In genomic region chr22:22663861-22664800, GRCh38 we compare ENCODE assay signal across 17 cellular contexts. TPM values are rescaled to one million over a fixed set of nuclear protein-coding genes. Genes with fewer than 3 reads are reported as not detected.
DNase-seq lines count a peak whose midpoint lies in the region; ATAC-seq, FAIRE-seq and TF ChIP-seq lines count a peak whose summit lies in the region.
"Had no signal": no experiment of that assay in that cellular context is flagged by ENCODE, and none has a peak within 500 bp of the region (broad histone marks: within the 10 kb centered on the region; RNA-seq: fewer than 3 reads in every experiment).

No MANE protein-coding gene starts in this region.

- H3K9me3 Mint-ChIP-seq in activated T-cell treated with anti-CD3 and anti-CD28 coated beads, Interleukin-2, amount 50 U/mL, for 24 hours, result no peaks in the 10 kb centered on the region
- no peaks in the 10 kb centered on the region for H3K9me3 Mint-ChIP-seq in activated T-cell treated with anti-CD3 and anti-CD28 coated beads, Interleukin-2, amount 50 U/mL, for 4 hours
- H3K9me3 Mint-ChIP-seq: CD4-positive, alpha-beta T cell; H9 had no signal

- peak overlapping the region; percentile 5; the same call in 1 of the 2 replicates for H3K27ac ChIP-seq in DND-41 (ENCODE audit: low read length)
- no peak overlapping the region for H3K27ac ChIP-seq in uterus
- no peak overlapping the region for H3K27ac ChIP-seq in GM23248
- H3K27ac ChIP-seq: 22Rv1 had no signal

- ATAC-seq in activated T-cell treated with anti-CD3 and anti-CD28 coated beads, Interleukin-2, amount 50 U/mL, for 4 hours, result no peak
- peak; percentile 81 for ATAC-seq in DND-41 (ENCODE audit: insufficient read depth, low read depth)

- H4K20me1 ChIP-seq in DND-41 (ENCODE audit: insufficient read depth, low read length) (no peaks in the 10 kb centered on the region), GM23248 (ENCODE audit: insufficient read depth) (no peaks in the 10 kb centered on the region)

- H3K9me3 ChIP-seq in DND-41 (ENCODE audit: insufficient read depth, low read length, severe bottlenecking), result no peaks in the 10 kb centered on the region
- no peaks in the 10 kb centered on the region for H3K9me3 ChIP-seq in uterus
- no peaks in the 10 kb centered on the region for H3K9me3 ChIP-seq in GM23248 (ENCODE audit: low read depth)

- no peaks in the 10 kb centered on the region for H3K27me3 Mint-ChIP-seq in activated T-cell treated with anti-CD3 and anti-CD28 coated beads, Interleukin-2, amount 50 U/mL, for 24 hours
- H3K27me3 Mint-ChIP-seq in activated T-cell treated with anti-CD3 and anti-CD28 coated beads, Interleukin-2, amount 50 U/mL, for 4 hours (ENCODE audit: low read depth), result no peaks in the 10 kb centered on the region
- H3K27me3 Mint-ChIP-seq: CD4-positive, alpha-beta T cell had no signal

- H3K27me3 ChIP-seq in DND-41 (ENCODE audit: insufficient read depth, low read length, poor library complexity) (no peaks in the 10 kb centered on the region), uterus (no peaks in the 10 kb centered on the region), GM23248 (replicated peaks; ENCODE audit: insufficient read depth) (peaks cover 5% of the 10 kb centered on the region; the same call in 1 of the 2 replicates)

- H3K9ac ChIP-seq in DND-41 (ENCODE audit: low read depth, low read length), result no peak overlapping the region
- no peak overlapping the region for H3K9ac ChIP-seq in GM23248

- H3K9me2 ChIP-seq in GM23248 (ENCODE audit: insufficient read depth), result no peaks in the 10 kb centered on the region

- H3F3A ChIP-seq in GM23248 (ENCODE audit: insufficient read depth), result no peaks in the 10 kb centered on the region

- DNase-seq in activated T-cell treated with anti-CD3 and anti-CD28 coated beads, Interleukin-2, amount 50 U/mL, for 24 hours, result no peak
- no peak for DNase-seq in activated T-cell treated with anti-CD3 and anti-CD28 coated beads, Interleukin-2, amount 50 U/mL, for 4 hours
- DNase-seq in DND-41, result peak; percentile 62
- peak; percentile 80 for DNase-seq in mesenteric fat pad (ENCODE audit: low spot score)
- no peak for DNase-seq in urothelium cell line (ENCODE audit: low spot score)
- no peak for DNase-seq in uterus
- DNase-seq in GM23248, result no peak
- DNase-seq: C1 segment of cervical spinal cord; CD4-positive, alpha-beta T cell; DMS79; EL; GOT3; H9 had no signal

- intact Hi-C loops in uterus (cut with DNase I; ENCODE audit: low total_unique reads), result no loop called here

- H3K36me3 ChIP-seq in DND-41 (ENCODE audit: insufficient read depth, low read length), result no peaks in the 10 kb centered on the region
- H3K36me3 ChIP-seq in uterus, result no peaks in the 10 kb centered on the region
- no peaks in the 10 kb centered on the region for H3K36me3 ChIP-seq in GM23248 (ENCODE audit: low read depth)

- no peaks in the 10 kb centered on the region for H3K4me1 Mint-ChIP-seq in activated T-cell treated with anti-CD3 and anti-CD28 coated beads, Interleukin-2, amount 50 U/mL, for 24 hours (ENCODE audit: low read depth)
- no peaks in the 10 kb centered on the region for H3K4me1 Mint-ChIP-seq in activated T-cell treated with anti-CD3 and anti-CD28 coated beads, Interleukin-2, amount 50 U/mL, for 4 hours (ENCODE audit: low read depth)

- peak overlapping the region; percentile 18 for H3K27ac Mint-ChIP-seq in activated T-cell treated with anti-CD3 and anti-CD28 coated beads, Interleukin-2, amount 50 U/mL, for 24 hours
- H3K27ac Mint-ChIP-seq: CD4-positive, alpha-beta T cell had no signal

- no peaks in the 10 kb centered on the region for H3K79me2 ChIP-seq in DND-41 (ENCODE audit: insufficient read depth, low read length)
- no peaks in the 10 kb centered on the region for H3K79me2 ChIP-seq in GM23248 (ENCODE audit: insufficient read depth)

- H3K4me1 ChIP-seq in DND-41 (ENCODE audit: insufficient read depth, low read length), result peaks cover 26% of the 10 kb centered on the region
- no peaks in the 10 kb centered on the region for H3K4me1 ChIP-seq in uterus
- H3K4me1 ChIP-seq in GM23248 (ENCODE audit: insufficient read depth), result no peaks in the 10 kb centered on the region

- TF ChIP-seq CTCF in DND-41 (IDR thresholded peaks at IDR 0.05; ENCODE audit: borderline replicate concordance, extremely low read depth, low read length, poor library complexity, severe bottlenecking) (no peak), uterus (IDR thresholded peaks at IDR 0.05) (no peak)

- H2AFZ ChIP-seq in DND-41 (ENCODE audit: low read depth, low read length) (no peak overlapping the region), GM23248 (no peak overlapping the region)

- FAIRE-seq in urothelium cell line (lab: Jason Lieb, UNC), result peak; percentile 59
- FAIRE-seq: G401.6, GM12891 had no signal

- 50 to 51% methylated on average over 13 to 14 of the region's 14 CpGs for WGBS in GM23248 (ENCODE audit: low coverage in 1 of 2, low lambda C conversion rate in 2 of 2, missing lambda C conversion rate in 2 of 2), 2 experiments

- H3K4me3 ChIP-seq in DND-41 (ENCODE audit: low read depth in 1 of 2, low read length in 2 of 2) (no peak overlapping the region), uterus (no peak overlapping the region), GM23248 (no peak overlapping the region)

- in situ Hi-C loops in GM23248 (cut with MboI), result no loop called here

- no peak for TF ChIP-seq POLR2A in uterus (IDR thresholded peaks at IDR 0.05)

- no peak overlapping the region for H3K4me3 Mint-ChIP-seq in activated T-cell treated with anti-CD3 and anti-CD28 coated beads, Interleukin-2, amount 50 U/mL, for 24 hours
- no peak overlapping the region for H3K4me3 Mint-ChIP-seq in activated T-cell treated with anti-CD3 and anti-CD28 coated beads, Interleukin-2, amount 50 U/mL, for 4 hours
- H3K4me3 Mint-ChIP-seq: CD4-positive, alpha-beta T cell; H9 had no signal

- no peaks in the 10 kb centered on the region for H3K36me3 Mint-ChIP-seq in activated T-cell treated with anti-CD3 and anti-CD28 coated beads, Interleukin-2, amount 50 U/mL, for 24 hours (ENCODE audit: low read depth)
- no peaks in the 10 kb centered on the region for H3K36me3 Mint-ChIP-seq in activated T-cell treated with anti-CD3 and anti-CD28 coated beads, Interleukin-2, amount 50 U/mL, for 4 hours (ENCODE audit: insufficient read depth)

- no peak overlapping the region for H3K4me2 ChIP-seq in DND-41 (ENCODE audit: insufficient read depth, low read length)
- H3K4me2 ChIP-seq in GM23248 (ENCODE audit: unreplicated experiment), result no peak overlapping the region

RNA-seq across cellular contexts. Expression of gene GGTLC2, which starts 19.7 kb away (rescaled TPM):
- total RNA-seq in activated T-cell treated with anti-CD3 and anti-CD28 coated beads, Interleukin-2, amount 50 U/mL, for 4 hours, result not detected
- total RNA-seq in mesenteric fat pad (not detected), uterus (not detected)
- total RNA-seq in GM23248 (2014; rRNA removed; shearing (Covaris generic)), result not detected in 2 replicates
- polyA plus RNA-seq in GM23248 (2016; fragmentation: Nextera tagmentation; extraction: Ambion mirVana), result not detected in 2 replicates
- total RNA-seq: A673; CD4-positive, alpha-beta T cell; H9 had no signal

Comparison
In these comparisons a context has a peak if more than half of its experiments do, and no peak if none do; other contexts are left out.
1. DNase-seq: peak in DND-41 (single experiment) and mesenteric fat pad (single experiment); none in activated T-cell treated with anti-CD3 and anti-CD28 coated beads, Interleukin-2, amount 50 U/mL, for 24 hours (single experiment), activated T-cell treated with anti-CD3 and anti-CD28 coated beads, Interleukin-2, amount 50 U/mL, for 4 hours (single experiment), urothelium cell line (single experiment), uterus (0 of 2) and GM23248 (single experiment).